In the genomic region with DNA sequence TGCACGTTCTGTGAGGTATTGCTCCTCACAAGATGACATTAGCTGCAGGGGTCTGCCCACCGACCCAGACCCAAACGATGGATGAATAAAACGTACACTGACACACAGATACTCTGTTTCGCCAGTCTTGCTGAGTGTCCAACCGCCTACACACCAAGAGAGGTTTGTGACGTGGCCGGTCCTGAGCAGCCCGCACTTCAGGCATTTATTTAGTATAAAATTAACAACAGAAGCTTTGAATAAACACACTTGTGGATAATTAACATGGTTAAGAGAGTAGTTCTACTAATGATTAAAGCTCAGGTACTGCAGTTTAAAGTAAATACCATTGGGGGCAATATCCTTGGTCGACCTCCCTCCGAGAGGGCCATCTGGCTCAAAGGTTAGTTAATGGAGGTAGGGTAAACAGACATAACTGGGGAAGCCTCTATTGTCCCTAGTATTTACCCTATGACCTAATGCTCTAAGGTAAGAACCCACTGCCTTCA, we compare ENCODE assay signal across 1 cellular context.
A peak's percentile ranks its signal among the peaks of the same experiment; 100 is the strongest.
TF ChIP-seq lines count a peak whose summit lies in the region.

No MANE protein-coding gene starts in this region.

TF ChIP-seq in HepG2, 621 proteins besides CTCF, POLR2A, EP300 and RAD21 (continued from another document):
- TF ChIP-seq, protein P1, sequence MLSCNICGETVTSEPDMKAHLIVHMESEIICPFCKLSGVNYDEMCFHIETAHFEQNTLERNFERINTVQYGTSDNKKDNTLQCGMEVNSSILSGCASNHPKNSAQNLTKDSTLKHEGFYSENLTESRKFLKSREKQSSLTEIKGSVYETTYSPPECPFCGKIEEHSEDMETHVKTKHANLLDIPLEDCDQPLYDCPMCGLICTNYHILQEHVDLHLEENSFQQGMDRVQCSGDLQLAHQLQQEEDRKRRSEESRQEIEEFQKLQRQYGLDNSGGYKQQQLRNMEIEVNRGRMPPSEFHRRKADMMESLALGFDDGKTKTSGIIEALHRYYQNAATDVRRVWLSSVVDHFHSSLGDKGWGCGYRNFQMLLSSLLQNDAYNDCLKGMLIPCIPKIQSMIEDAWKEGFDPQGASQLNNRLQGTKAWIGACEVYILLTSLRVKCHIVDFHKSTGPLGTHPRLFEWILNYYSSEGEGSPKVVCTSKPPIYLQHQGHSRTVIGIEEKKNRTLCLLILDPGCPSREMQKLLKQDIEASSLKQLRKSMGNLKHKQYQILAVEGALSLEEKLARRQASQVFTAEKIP (CRISPR knock-in tag; IDR thresholded peaks at IDR 0.05; ENCODE audit: borderline replicate concordance) = no peak
- no peak for TF ChIP-seq NFYB (CRISPR knock-in tag; IDR thresholded peaks at IDR 0.05)
- no peak for TF ChIP-seq ZFP1 (CRISPR knock-in tag; IDR thresholded peaks at IDR 0.05)
- no peak for TF ChIP-seq EED (CRISPR knock-in tag; IDR thresholded peaks at IDR 0.05)
- TF ChIP-seq, protein P2, sequence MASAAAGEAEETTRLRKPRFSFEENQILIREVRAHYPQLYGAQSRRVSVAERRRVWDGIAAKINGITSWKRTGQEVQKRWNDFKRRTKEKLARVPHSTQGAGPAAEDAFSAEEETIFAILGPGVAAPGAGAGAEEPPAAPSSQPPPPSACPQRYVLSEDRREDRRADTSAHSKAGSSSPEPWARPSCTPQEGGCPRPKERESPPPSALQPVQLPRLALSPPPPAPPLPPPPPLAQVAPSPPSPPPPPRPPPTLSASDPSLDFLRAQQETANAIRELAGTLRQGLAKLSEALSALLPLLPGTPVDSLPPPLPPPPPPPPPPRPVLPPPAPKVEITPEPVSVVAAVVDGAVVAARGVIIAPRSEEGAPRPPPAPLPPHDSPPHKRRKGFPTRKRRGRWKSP (CRISPR knock-in tag; IDR thresholded peaks at IDR 0.05) = peak; percentile 55; the same call in 1 of the 2 replicates
- TF ChIP-seq, protein P3, sequence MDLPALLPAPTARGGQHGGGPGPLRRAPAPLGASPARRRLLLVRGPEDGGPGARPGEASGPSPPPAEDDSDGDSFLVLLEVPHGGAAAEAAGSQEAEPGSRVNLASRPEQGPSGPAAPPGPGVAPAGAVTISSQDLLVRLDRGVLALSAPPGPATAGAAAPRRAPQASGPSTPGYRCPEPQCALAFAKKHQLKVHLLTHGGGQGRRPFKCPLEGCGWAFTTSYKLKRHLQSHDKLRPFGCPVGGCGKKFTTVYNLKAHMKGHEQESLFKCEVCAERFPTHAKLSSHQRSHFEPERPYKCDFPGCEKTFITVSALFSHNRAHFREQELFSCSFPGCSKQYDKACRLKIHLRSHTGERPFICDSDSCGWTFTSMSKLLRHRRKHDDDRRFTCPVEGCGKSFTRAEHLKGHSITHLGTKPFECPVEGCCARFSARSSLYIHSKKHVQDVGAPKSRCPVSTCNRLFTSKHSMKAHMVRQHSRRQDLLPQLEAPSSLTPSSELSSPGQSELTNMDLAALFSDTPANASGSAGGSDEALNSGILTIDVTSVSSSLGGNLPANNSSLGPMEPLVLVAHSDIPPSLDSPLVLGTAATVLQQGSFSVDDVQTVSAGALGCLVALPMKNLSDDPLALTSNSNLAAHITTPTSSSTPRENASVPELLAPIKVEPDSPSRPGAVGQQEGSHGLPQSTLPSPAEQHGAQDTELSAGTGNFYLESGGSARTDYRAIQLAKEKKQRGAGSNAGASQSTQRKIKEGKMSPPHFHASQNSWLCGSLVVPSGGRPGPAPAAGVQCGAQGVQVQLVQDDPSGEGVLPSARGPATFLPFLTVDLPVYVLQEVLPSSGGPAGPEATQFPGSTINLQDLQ (CRISPR knock-in tag; IDR thresholded peaks at IDR 0.05) = no peak
- TF ChIP-seq POLR2AphosphoS2 (IDR thresholded peaks at IDR 0.05; ENCODE audit: low read depth, low read length) = no peak
- peak; percentile 97 for TF ChIP-seq FOXJ3 (CRISPR knock-in tag; IDR thresholded peaks at IDR 0.05; ENCODE audit: borderline replicate concordance)
- TF ChIP-seq GZF1 (CRISPR knock-in tag; IDR thresholded peaks at IDR 0.05) = no peak
- peak; percentile 98 for TF ChIP-seq MIXL1 (CRISPR knock-in tag; IDR thresholded peaks at IDR 0.05)
- TF ChIP-seq ZSCAN12 (CRISPR knock-in tag; IDR thresholded peaks at IDR 0.05) = no peak
- TF ChIP-seq ZNF841 (CRISPR knock-in tag; IDR thresholded peaks at IDR 0.05; ENCODE audit: borderline replicate concordance) = no peak
- TF ChIP-seq, protein P4, sequence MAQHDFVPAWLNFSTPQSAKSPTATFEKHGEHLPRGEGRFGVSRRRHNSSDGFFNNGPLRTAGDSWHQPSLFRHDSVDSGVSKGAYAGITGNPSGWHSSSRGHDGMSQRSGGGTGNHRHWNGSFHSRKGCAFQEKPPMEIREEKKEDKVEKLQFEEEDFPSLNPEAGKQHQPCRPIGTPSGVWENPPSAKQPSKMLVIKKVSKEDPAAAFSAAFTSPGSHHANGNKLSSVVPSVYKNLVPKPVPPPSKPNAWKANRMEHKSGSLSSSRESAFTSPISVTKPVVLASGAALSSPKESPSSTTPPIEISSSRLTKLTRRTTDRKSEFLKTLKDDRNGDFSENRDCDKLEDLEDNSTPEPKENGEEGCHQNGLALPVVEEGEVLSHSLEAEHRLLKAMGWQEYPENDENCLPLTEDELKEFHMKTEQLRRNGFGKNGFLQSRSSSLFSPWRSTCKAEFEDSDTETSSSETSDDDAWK (CRISPR knock-in tag; IDR thresholded peaks at IDR 0.05) = no peak
- TF ChIP-seq, protein P5, sequence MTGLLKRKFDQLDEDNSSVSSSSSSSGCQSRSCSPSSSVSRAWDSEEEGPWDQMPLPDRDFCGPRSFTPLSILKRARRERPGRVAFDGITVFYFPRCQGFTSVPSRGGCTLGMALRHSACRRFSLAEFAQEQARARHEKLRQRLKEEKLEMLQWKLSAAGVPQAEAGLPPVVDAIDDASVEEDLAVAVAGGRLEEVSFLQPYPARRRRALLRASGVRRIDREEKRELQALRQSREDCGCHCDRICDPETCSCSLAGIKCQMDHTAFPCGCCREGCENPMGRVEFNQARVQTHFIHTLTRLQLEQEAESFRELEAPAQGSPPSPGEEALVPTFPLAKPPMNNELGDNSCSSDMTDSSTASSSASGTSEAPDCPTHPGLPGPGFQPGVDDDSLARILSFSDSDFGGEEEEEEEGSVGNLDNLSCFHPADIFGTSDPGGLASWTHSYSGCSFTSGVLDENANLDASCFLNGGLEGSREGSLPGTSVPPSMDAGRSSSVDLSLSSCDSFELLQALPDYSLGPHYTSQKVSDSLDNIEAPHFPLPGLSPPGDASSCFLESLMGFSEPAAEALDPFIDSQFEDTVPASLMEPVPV (CRISPR knock-in tag; IDR thresholded peaks at IDR 0.05) = no peak
- 0 out of 2 replicates have a peak, but pooled peaks have one; percentile 26 for TF ChIP-seq ESRRA (CRISPR knock-in tag; IDR thresholded peaks at IDR 0.05; ENCODE audit: low read depth)
TF ChIP-seq in HepG2: peak in this region for 164.
